Comparison of ENCODE assay signal across 1 cellular context in genomic region chr2:46434851-46435273, GRCh38.
A peak's percentile ranks its signal among the peaks of the same experiment; 100 is the strongest.
TF ChIP-seq lines count a peak whose summit lies in the region.

No MANE protein-coding gene starts in this region.

TF ChIP-seq in GM23338, 12 proteins besides CTCF, POLR2A, EP300 and RAD21 (continued from another document):
- peak; percentile 71; the same call in 1 of the 2 replicates for TF ChIP-seq ZNF462 (CRISPR knock-in tag; IDR thresholded peaks at IDR 0.05)
- TF ChIP-seq EZH2 (IDR thresholded peaks at IDR 0.05; ENCODE audit: low read depth, unreplicated experiment): no peak
- TF ChIP-seq NANOG (IDR thresholded peaks at IDR 0.05; ENCODE audit: borderline replicate concordance): no peak
- no peak for TF ChIP-seq EZH2phosphoT487 (IDR thresholded peaks at IDR 0.05; ENCODE audit: unreplicated experiment)
- no peak for TF ChIP-seq STAT1 (IDR thresholded peaks at IDR 0.05; ENCODE audit: unreplicated experiment)
- no peak for TF ChIP-seq CREB1 (CRISPR knock-in tag; IDR thresholded peaks at IDR 0.05; ENCODE audit: low read depth)
